In the genomic region with DNA sequence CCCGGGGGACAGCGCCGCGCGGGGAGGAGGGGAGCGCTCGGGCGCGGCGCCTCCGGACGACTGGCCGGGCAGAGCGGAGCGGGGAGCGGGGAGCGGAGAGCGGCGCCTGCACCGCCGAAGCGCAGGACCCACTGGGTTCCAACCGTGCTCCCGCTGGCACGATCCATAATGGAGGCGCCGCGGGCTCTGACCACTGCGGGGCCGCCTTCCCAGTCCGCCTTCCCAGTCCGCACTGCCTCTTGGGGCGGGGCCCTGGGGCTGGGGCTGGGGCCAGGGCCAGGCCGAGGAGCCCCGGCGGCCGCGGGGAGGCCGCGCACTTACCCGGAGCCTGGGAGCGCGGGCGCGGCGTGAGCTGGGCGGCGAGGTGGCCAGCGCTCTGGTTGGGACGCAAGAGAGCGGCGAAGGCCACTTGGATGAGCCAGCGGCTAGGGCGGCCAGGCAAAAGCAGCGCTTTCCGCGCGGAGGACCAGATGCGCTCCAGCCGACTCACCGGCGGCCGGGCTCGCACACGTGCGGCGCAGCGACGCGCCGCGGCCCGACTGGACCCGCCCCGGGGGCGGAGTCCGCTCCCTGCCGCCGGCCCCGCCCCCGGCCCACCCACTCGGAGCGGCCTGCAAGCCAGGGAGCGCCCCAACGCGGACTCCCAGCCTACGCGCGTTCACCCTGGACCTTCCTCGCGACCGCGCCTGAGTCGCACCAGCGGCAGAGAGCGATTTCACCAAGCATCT, we compare ENCODE assay signal across 8 cellular contexts. TPM values are rescaled to one million over a fixed set of nuclear protein-coding genes. Genes with fewer than 3 reads are reported as not detected.
DNase-seq lines count a peak whose midpoint lies in the region; ATAC-seq, FAIRE-seq and TF ChIP-seq lines count a peak whose summit lies in the region.

A gene with protein sequence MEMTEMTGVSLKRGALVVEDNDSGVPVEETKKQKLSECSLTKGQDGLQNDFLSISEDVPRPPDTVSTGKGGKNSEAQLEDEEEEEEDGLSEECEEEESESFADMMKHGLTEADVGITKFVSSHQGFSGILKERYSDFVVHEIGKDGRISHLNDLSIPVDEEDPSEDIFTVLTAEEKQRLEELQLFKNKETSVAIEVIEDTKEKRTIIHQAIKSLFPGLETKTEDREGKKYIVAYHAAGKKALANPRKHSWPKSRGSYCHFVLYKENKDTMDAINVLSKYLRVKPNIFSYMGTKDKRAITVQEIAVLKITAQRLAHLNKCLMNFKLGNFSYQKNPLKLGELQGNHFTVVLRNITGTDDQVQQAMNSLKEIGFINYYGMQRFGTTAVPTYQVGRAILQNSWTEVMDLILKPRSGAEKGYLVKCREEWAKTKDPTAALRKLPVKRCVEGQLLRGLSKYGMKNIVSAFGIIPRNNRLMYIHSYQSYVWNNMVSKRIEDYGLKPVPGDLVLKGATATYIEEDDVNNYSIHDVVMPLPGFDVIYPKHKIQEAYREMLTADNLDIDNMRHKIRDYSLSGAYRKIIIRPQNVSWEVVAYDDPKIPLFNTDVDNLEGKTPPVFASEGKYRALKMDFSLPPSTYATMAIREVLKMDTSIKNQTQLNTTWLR (minus strand): TSS at position 541 of the 728 bp plus-strand sequence. CDS start 13,759 bp downstream, outside the sequence.

- H3K4me1 ChIP-seq in ACC112 (ENCODE audit: control insufficient read depth, insufficient read depth, low read length, unreplicated experiment) (no peaks in the 10 kb centered on the region), spleen (peaks cover 0 to 25% (median 17%) of the 10 kb centered on the region in 6 donors)

- H3K27ac ChIP-seq in ACC112 (ENCODE audit: low read depth, low read length) (peak within 1 kb of the TSS; percentile 82), WERI-Rb-1 (peak within 1 kb of the TSS; percentile 79), spleen (peak within 1 kb of the TSS; percentile 71 to 87 (median 82))

- peak; percentile 83 for ATAC-seq in GM18867 (IDR thresholded peaks at IDR 0.05; ENCODE audit: unreplicated experiment)
- ATAC-seq in HG03097 (IDR thresholded peaks at IDR 0.05; ENCODE audit: low FRiP score, unreplicated experiment), result peak; percentile 83

- H3K36me3 ChIP-seq in ACC112 (ENCODE audit: insufficient read depth, low read length) (peaks cover 5% of the 10 kb centered on the region; the same call in 1 of the 2 replicates), WERI-Rb-1 (peaks cover 26% of the 10 kb centered on the region), bronchial epithelial cell (ENCODE audit: control insufficient read depth, insufficient read depth, low read length) (peaks cover 2% of the 10 kb centered on the region), spleen (no peaks in the 10 kb centered on the region)

- H3K4me3 ChIP-seq in ACC112 (ENCODE audit: low read depth, low read length) (peak within 1 kb of the TSS; percentile 91), WERI-Rb-1 (ENCODE audit: low read depth, low read length) (peak within 1 kb of the TSS; percentile 82), bronchial epithelial cell (ENCODE audit: low read depth, low read length) (peak within 1 kb of the TSS; percentile 66), spleen (peak within 1 kb of the TSS; percentile 63 to 97 (median 92))

- H3K79me2 ChIP-seq in ACC112 (ENCODE audit: control insufficient read depth, insufficient read depth, low read length, unreplicated experiment), result peaks cover 39% of the 10 kb centered on the region

- no peak for FAIRE-seq in bronchial epithelial cell (lab: Jason Lieb, UNC)

- no peak for TF ChIP-seq POLR2A in spleen (IDR thresholded peaks at IDR 0.05)

- DNase-seq in NCI-H2171 (lab: John Stamatoyannopoulos, UW), result peak; percentile 90
- DNase-seq in WERI-Rb-1, result peak; percentile 91
- DNase-seq in bronchial epithelial cell (ENCODE audit: low read depth), result peak; percentile 74
- peak; percentile 84 for DNase-seq in inferior parietal cortex (ENCODE audit: extremely low spot score)
- peak; percentile 96 for DNase-seq in spleen

- no peak for TF ChIP-seq CTCF in WERI-Rb-1 (IDR thresholded peaks at IDR 0.05; ENCODE audit: low read depth, low read length)
- no peak for TF ChIP-seq CTCF in bronchial epithelial cell (IDR thresholded peaks at IDR 0.05; ENCODE audit: insufficient read depth, low read length, severe bottlenecking)
- peak in 2 of 11 experiments; percentile 6 to 39 for TF ChIP-seq CTCF in spleen (IDR thresholded peaks at IDR 0.05 in 8 of 11, conservative IDR thresholded peaks at IDR 0.05 in 3 of 11)

- 0 to 1% (median 1%) methylated on average over 15 to 96 of the region's 96 CpGs for WGBS in spleen, 5 donors

- H3K9me3 ChIP-seq in WERI-Rb-1 (ENCODE audit: severe bottlenecking), result no peaks in the 10 kb centered on the region
- no peaks in the 10 kb centered on the region for H3K9me3 ChIP-seq in spleen

- no peaks in the 10 kb centered on the region for H3K27me3 ChIP-seq in ACC112 (ENCODE audit: insufficient read depth, low read length)
- H3K27me3 ChIP-seq in WERI-Rb-1 (ENCODE audit: insufficient read depth, low read depth, severe bottlenecking), result no peaks in the 10 kb centered on the region
- no peaks in the 10 kb centered on the region for H3K27me3 ChIP-seq in bronchial epithelial cell (ENCODE audit: control insufficient read depth, insufficient read depth, low read length)
- no peaks in the 10 kb centered on the region for H3K27me3 ChIP-seq in spleen (replicated peaks in 1 of 7)

- peak within 1 kb of the TSS; percentile 93 for H2AFZ ChIP-seq in ACC112 (ENCODE audit: low read length, unreplicated experiment)

- intact Hi-C loops in spleen (cut with DNase I; ENCODE audit: low total_unique reads), result no loop called here

RNA-seq across cellular contexts. Expression of the gene that starts here (rescaled TPM):
- total RNA-seq in bronchial epithelial cell (18.2 and 29.5 TPM in 2 replicates), spleen (10 to 100 TPM in 1 of 7 donors, 1 to 10 TPM in 6; 3.3 to 10.1 (median 7.3) TPM)
- polyA plus RNA-seq in spleen, result 1 to 10 TPM; 1.5 to 8.1 (median 3.9) TPM

Comparison
In these comparisons a context has a peak if more than half of its experiments do, and no peak if none do; other contexts are left out.
1. Peak in every context shown above with its lines: DNase-seq, ATAC-seq, H3K4me3 ChIP-seq and H3K27ac ChIP-seq.